31 cellular contexts compared by ENCODE assay signal in the genomic region with DNA sequence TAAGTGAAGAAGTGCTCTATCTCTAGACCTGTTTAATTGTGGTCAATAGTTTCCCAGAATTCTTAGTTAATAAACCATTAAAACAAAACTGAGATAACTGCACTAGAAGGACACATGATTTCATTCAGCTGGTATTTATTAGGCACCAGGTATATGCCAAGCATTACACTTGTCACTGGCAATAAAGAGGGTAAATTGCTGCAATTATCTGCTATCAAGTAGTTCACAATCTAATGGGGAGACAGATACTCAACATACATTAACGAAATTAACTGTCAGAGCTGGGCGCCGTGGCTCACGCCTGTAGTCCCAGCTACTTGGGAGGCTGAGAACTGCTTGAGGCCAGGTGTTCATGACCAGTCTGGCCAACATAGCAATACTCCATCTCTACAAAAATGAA.
"Had no signal": no experiment of that assay in that cellular context is flagged by ENCODE, and none has a peak within 500 bp of the region (broad histone marks: within the 10 kb centered on the region; RNA-seq: fewer than 3 reads in every experiment).

No MANE protein-coding gene starts in this region.

- H3K4me3 Mint-ChIP-seq: activated B cell treated with CpG ODN at 0.5 μM for 24 hours; activated CD8-positive, alpha-beta T cell treated with anti-CD3 and anti-CD28 coated beads for 36 hours; activated naive CD8-positive, alpha-beta T cell; activated T-cell treated with anti-CD3 and anti-CD28 coated beads, Interleukin-2, amount 50 U/mL, for 4 hours; activated T-helper 17 cell treated with anti-CD3 and anti-CD28 coated beads, Interleukin-2, amount 50 U/mL, for 72 hours; central memory CD8-positive, alpha-beta T cell; dendritic cell treated with granulocyte-macrophage colony-stimulating factor and Interleukin-4, amounts not matched to agents 40 ng/mL and 50 ng/mL, for 4 days; T-helper 17 cell; T-helper 2 cell treated with Interferon-gamma antibody and Interleukin-4, amounts not matched to agents 5 μg/mL and 100 μg/mL, for 36 hours had no signal

- H3K27me3 Mint-ChIP-seq: activated B cell treated with CpG ODN at 0.5 μM for 24 hours; activated CD8-positive, alpha-beta T cell treated with anti-CD3 and anti-CD28 coated beads for 36 hours; activated naive CD8-positive, alpha-beta T cell; activated T-helper 17 cell treated with anti-CD3 and anti-CD28 coated beads, Interleukin-2, amount 50 U/mL, for 72 hours; central memory CD8-positive, alpha-beta T cell; dendritic cell treated with granulocyte-macrophage colony-stimulating factor and Interleukin-4, amounts not matched to agents 40 ng/mL and 50 ng/mL, for 4 days; T-helper 17 cell had no signal

- H3K27me3 ChIP-seq: brain microvascular endothelial cell had no signal

- H3K9me3 Mint-ChIP-seq: activated T-helper 17 cell treated with anti-CD3 and anti-CD28 coated beads, Interleukin-2, amount 50 U/mL, for 72 hours; central memory CD8-positive, alpha-beta T cell had no signal

- H3K27ac Mint-ChIP-seq: activated B cell treated with CpG ODN at 0.5 μM for 24 hours; activated CD8-positive, alpha-beta T cell treated with anti-CD3 and anti-CD28 coated beads for 36 hours; activated naive CD8-positive, alpha-beta T cell; activated T-helper 17 cell treated with anti-CD3 and anti-CD28 coated beads, Interleukin-2, amount 50 U/mL, for 72 hours; T-helper 17 cell; T-helper 2 cell treated with Interferon-gamma antibody and Interleukin-4, amounts not matched to agents 5 μg/mL and 100 μg/mL, for 36 hours had no signal

- H3K27ac ChIP-seq: brain microvascular endothelial cell, WERI-Rb-1 had no signal

- DNase-seq: activated B cell treated with CpG ODN at 0.5 μM for 24 hours; activated CD4-positive, alpha-beta T cell treated with anti-CD3 and anti-CD28 coated beads for 48 hours; activated CD4-positive, alpha-beta T cell treated with anti-CD3 and anti-CD28 coated beads, Interleukin-2, amount 50 U/mL, for 1 hour; activated CD4-positive, alpha-beta T cell treated with anti-CD3 and anti-CD28 coated beads, Interleukin-2, amount 50 U/mL, for 48 hours; activated CD8-positive, alpha-beta memory T cell treated with anti-CD3 and anti-CD28 coated beads for 24 hours; activated CD8-positive, alpha-beta T cell treated with anti-CD3 and anti-CD28 coated beads for 36 hours; activated effector memory CD4-positive, alpha-beta T cell treated with Interleukin-2 at 50 U/mL for 16 hours; activated gamma-delta T cell treated with Interleukin-2 at 50 U/mL for 16 hours; activated naive CD4-positive, alpha-beta T cell treated with anti-CD3 and anti-CD28 coated beads, Interleukin-2, amount 50 U/mL, for 16 hours; activated naive CD4-positive, alpha-beta T cell treated with Interleukin-2 at 50 U/mL for 16 hours; activated T-cell treated with anti-CD3 and anti-CD28 coated beads, Interleukin-2, amount 50 U/mL, for 4 hours; amniotic stem cell; anterior cingulate cortex; brain microvascular endothelial cell; effector CD4-positive, alpha-beta T cell; foreskin fibroblast; T-helper 1 cell; T-helper 17 cell; T1000; WERI-Rb-1 had no signal

- FAIRE-seq: astrocyte, bronchial epithelial cell, frontal cortex had no signal

- ATAC-seq: activated CD4-positive, CD25-positive, alpha-beta regulatory T cell treated with anti-CD3 and anti-CD28 coated beads, Interleukin-2, amount 50 U/mL, for 24 hours; activated CD8-positive, alpha-beta T cell treated with anti-CD3 and anti-CD28 coated beads for 36 hours; activated T-cell treated with anti-CD3 and anti-CD28 coated beads, Interleukin-2, amount 50 U/mL, for 4 hours; activated T-helper 17 cell treated with anti-CD3 and anti-CD28 coated beads, Interleukin-2, amount 50 U/mL, for 72 hours; esophagus mucosa; T-helper 17 cell had no signal

- H3K36me3 ChIP-seq: WERI-Rb-1 had no signal

- H3K4me3 ChIP-seq: coronary artery had no signal
